ENCODE assay signal across 8 cellular contexts in the genomic region with DNA sequence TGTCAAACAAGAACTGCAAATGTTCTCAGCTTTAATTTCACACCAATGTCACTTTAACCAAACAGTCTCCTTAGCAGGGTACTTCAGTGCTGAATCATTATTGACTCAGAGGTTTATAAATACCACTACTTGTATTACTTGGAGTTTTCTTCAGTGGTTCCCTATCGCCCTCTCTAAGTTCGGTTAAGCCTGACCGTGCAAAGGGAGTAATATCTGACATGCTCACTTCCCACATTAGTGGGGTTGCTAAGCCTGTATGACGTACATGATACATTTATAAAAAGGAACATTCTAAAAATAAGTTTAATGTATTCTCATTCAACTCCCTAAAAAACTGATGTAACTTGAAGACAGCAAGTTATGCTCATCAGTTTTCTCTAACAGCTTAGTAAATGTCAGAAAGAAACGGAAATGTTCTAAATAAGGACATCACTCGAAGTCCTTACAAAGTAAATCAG.
DNase-seq lines count a peak whose midpoint lies in the region; ATAC-seq and TF ChIP-seq lines count a peak whose summit lies in the region.

No MANE protein-coding gene starts in this region.

- ATAC-seq in GM19452 (IDR thresholded peaks at IDR 0.05; ENCODE audit: unreplicated experiment) = peak; percentile 96
- peak; percentile 98 for ATAC-seq in HG03378 (IDR thresholded peaks at IDR 0.05; ENCODE audit: unreplicated experiment)

- peak overlapping the region; percentile 56 for H4K8ac ChIP-seq in mesendoderm (ENCODE audit: low read depth, low read length)

- H3K9ac ChIP-seq in adipocyte (ENCODE audit: low read length) (no peak overlapping the region), mesendoderm (ENCODE audit: low read length) (no peak overlapping the region)

- H4K5ac ChIP-seq in mesendoderm (ENCODE audit: low read length) = no peak overlapping the region

- TF ChIP-seq CTCF in endothelial cell (IDR thresholded peaks at IDR 0.05; ENCODE audit: unreplicated experiment) = no peak

- no peaks in the 10 kb centered on the region for H3K9me3 ChIP-seq in adipocyte (ENCODE audit: control insufficient read depth, low read length)

- H3K23ac ChIP-seq in mesendoderm (ENCODE audit: low read length) = no peak overlapping the region

- H2BK5ac ChIP-seq in mesendoderm (ENCODE audit: low read length) = no peak overlapping the region

- H3K27me3 ChIP-seq in adipocyte (replicated peaks; ENCODE audit: control insufficient read depth, insufficient read depth, low read length) = no peaks in the 10 kb centered on the region
- H3K27me3 ChIP-seq in mesendoderm (ENCODE audit: insufficient read depth, low read length, poor library complexity) = no peaks in the 10 kb centered on the region

- no peak overlapping the region for H3K4me3 Mint-ChIP-seq in endothelial cell (ENCODE audit: unreplicated experiment)

- H3K36me3 Mint-ChIP-seq in endothelial cell (ENCODE audit: low read depth, unreplicated experiment) = no peaks in the 10 kb centered on the region

- no peaks in the 10 kb centered on the region for H3K79me1 ChIP-seq in mesendoderm (ENCODE audit: low read length)

- no peak overlapping the region for H3K27ac Mint-ChIP-seq in endothelial cell (ENCODE audit: unreplicated experiment)

- no peak overlapping the region for H2BK15ac ChIP-seq in mesendoderm (replicated peaks; ENCODE audit: low read depth)

- H3K36me3 ChIP-seq in adipocyte (ENCODE audit: control insufficient read depth, insufficient read depth, low read length, severe bottlenecking) (no peaks in the 10 kb centered on the region), mesendoderm (ENCODE audit: control insufficient read depth, insufficient read depth, low read length) (no peaks in the 10 kb centered on the region)

- H2BK120ac ChIP-seq in mesendoderm (ENCODE audit: low read depth, low read length) = no peak overlapping the region

- in situ Hi-C loops in Caki2 (cut with HindIII; ENCODE audit: low pct_unique_long_range_greater_than_20kb, low sequenced_read_pairs) = no loop called here

- no peak overlapping the region for H3K4me2 ChIP-seq in mesendoderm (ENCODE audit: low read length)

- no CpG with 5 or more reads among the region's 6 CpGs for WGBS in mesendoderm (ENCODE audit: extremely low coverage, insufficient coverage, low lambda C conversion rate)

- no peaks in the 10 kb centered on the region for H3K4me1 Mint-ChIP-seq in endothelial cell (ENCODE audit: unreplicated experiment)

- H3K56ac ChIP-seq in mesendoderm (ENCODE audit: low read length) = no peak overlapping the region

- H3K27me3 Mint-ChIP-seq in endothelial cell (ENCODE audit: unreplicated experiment) = no peaks in the 10 kb centered on the region

- H3K9me3 Mint-ChIP-seq in endothelial cell (ENCODE audit: unreplicated experiment) = no peaks in the 10 kb centered on the region

- H3K4me3 ChIP-seq in adipocyte (ENCODE audit: low read length) = no peak overlapping the region
- H3K4me3 ChIP-seq in mesendoderm (ENCODE audit: low read length) = no peak overlapping the region

- no peak overlapping the region for H2AK5ac ChIP-seq in mesendoderm (ENCODE audit: low read length)

- H3K27ac ChIP-seq in mesendoderm (ENCODE audit: low read depth, low read length) = no peak overlapping the region

- no peak overlapping the region for H3K18ac ChIP-seq in mesendoderm (ENCODE audit: low read length)

- peaks cover 13% of the 10 kb centered on the region for H3K4me1 ChIP-seq in adipocyte (ENCODE audit: control insufficient read depth, insufficient read depth, low read length)
- H3K4me1 ChIP-seq in mesendoderm (ENCODE audit: control insufficient read depth, low read depth, low read length) = no peaks in the 10 kb centered on the region

- peak; percentile 59 for DNase-seq in Caki2 (ENCODE audit: low read depth)
- peak; percentile 81 for DNase-seq in adipocyte (ENCODE audit: low read depth)
- DNase-seq in mesendoderm = no peak
- DNase-seq in endothelial cell (ENCODE audit: low spot score) = no peak
- DNase-seq in HuH-7 (ENCODE audit: low spot score) = no peak
- no peak for DNase-seq in stimulated activated CD4-positive, alpha-beta T cell treated with anti-CD3 and anti-CD28 coated beads, Interleukin-12 subunit alpha, Interleukin-12 subunit beta, amount 100 ng/mL, for 4 hours

- no peak overlapping the region for H3K4ac ChIP-seq in mesendoderm (ENCODE audit: low read depth, low read length)

- H3K79me2 ChIP-seq in mesendoderm (ENCODE audit: control insufficient read depth, insufficient read depth, low read length) = no peaks in the 10 kb centered on the region

Comparison
In these comparisons a context has a peak if more than half of its experiments do, and no peak if none do; other contexts are left out.
1. DNase-seq: peak in Caki2 (single experiment) and adipocyte (single experiment); none in mesendoderm (single experiment), endothelial cell (single experiment), HuH-7 (single experiment) and stimulated activated CD4-positive, alpha-beta T cell treated with anti-CD3 and anti-CD28 coated beads, Interleukin-12 subunit alpha, Interleukin-12 subunit beta, amount 100 ng/mL, for 4 hours (single experiment).